ENCODE assay signal across 17 cellular contexts in the genomic region with DNA sequence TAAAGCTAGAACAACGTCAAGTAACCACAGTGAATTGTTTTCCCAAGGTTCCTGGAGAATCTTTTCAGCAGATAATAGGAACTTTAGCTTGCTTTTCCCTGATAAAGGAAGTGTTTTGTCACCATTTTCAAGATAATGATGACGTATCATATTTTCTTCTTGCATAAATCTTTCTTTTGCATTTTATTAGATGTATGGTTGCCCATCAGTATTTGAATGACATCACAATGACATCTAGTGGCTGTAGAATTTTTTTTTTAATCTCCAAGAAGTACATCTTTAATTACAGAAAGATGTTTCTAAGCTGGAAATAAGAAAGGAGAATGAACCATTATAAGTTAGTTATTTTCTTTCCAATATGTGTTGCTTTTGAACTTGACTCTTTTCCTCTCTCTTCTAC.
A peak's percentile ranks its signal among the peaks of the same experiment; 100 is the strongest.
DNase-seq lines count a peak whose midpoint lies in the region; TF ChIP-seq lines count a peak whose summit lies in the region.
"Had no signal": no experiment of that assay in that cellular context is flagged by ENCODE, and none has a peak within 500 bp of the region (broad histone marks: within the 10 kb centered on the region; RNA-seq: fewer than 3 reads in every experiment).

No MANE protein-coding gene starts in this region.

- H3K27me3 Mint-ChIP-seq in endodermal cell (ENCODE audit: insufficient read depth) = no peaks in the 10 kb centered on the region
- no peaks in the 10 kb centered on the region for H3K27me3 Mint-ChIP-seq in activated T-cell treated with anti-CD3 and anti-CD28 coated beads, Interleukin-2, amount 50 U/mL, for 24 hours

- no peaks in the 10 kb centered on the region for H3K9me2 ChIP-seq in OCI-LY1 (ENCODE audit: low read depth, low read length)

- H3K4me1 Mint-ChIP-seq in endodermal cell = no peaks in the 10 kb centered on the region
- no peaks in the 10 kb centered on the region for H3K4me1 Mint-ChIP-seq in activated T-cell treated with anti-CD3 and anti-CD28 coated beads, Interleukin-2, amount 50 U/mL, for 24 hours (ENCODE audit: low read depth)
- H3K4me1 Mint-ChIP-seq: CD14-positive monocyte had no signal

- H3K4me3 ChIP-seq in OCI-LY1 (ENCODE audit: low read depth, low read length, poor library complexity, severe bottlenecking) (no peak overlapping the region), H7 (ENCODE audit: insufficient read depth, low read depth, low read length) (no peak overlapping the region), endodermal cell (ENCODE audit: low read length) (no peak overlapping the region)

- H3K27ac Mint-ChIP-seq in endodermal cell = no peak overlapping the region
- H3K27ac Mint-ChIP-seq in activated T-cell treated with anti-CD3 and anti-CD28 coated beads, Interleukin-2, amount 50 U/mL, for 24 hours = no peak overlapping the region
- H3K27ac Mint-ChIP-seq: CD14-positive monocyte had no signal

- H3K36me3 ChIP-seq in OCI-LY1 (ENCODE audit: insufficient read depth, low read length) (no peaks in the 10 kb centered on the region), H7 (replicated peaks; ENCODE audit: control insufficient read depth, insufficient read depth, low read length) (no peaks in the 10 kb centered on the region), endodermal cell (ENCODE audit: control insufficient read depth, insufficient read depth, low read length) (no peaks in the 10 kb centered on the region)

- H3K36me3 Mint-ChIP-seq in endodermal cell (ENCODE audit: low read depth) = no peaks in the 10 kb centered on the region
- no peaks in the 10 kb centered on the region for H3K36me3 Mint-ChIP-seq in activated T-cell treated with anti-CD3 and anti-CD28 coated beads, Interleukin-2, amount 50 U/mL, for 24 hours (ENCODE audit: low read depth)
- H3K36me3 Mint-ChIP-seq: CD14-positive monocyte had no signal

- H3K9me3 Mint-ChIP-seq in endodermal cell = no peaks in the 10 kb centered on the region
- H3K9me3 Mint-ChIP-seq in activated T-cell treated with anti-CD3 and anti-CD28 coated beads, Interleukin-2, amount 50 U/mL, for 24 hours = no peaks in the 10 kb centered on the region
- H3K9me3 Mint-ChIP-seq: CD14-positive monocyte, H9 had no signal

- H3K4me2 ChIP-seq in OCI-LY1 (ENCODE audit: low read length) = no peak overlapping the region

- no peaks in the 10 kb centered on the region for H3F3A ChIP-seq in OCI-LY1 (ENCODE audit: insufficient read depth, low read length)

- H3K4me1 ChIP-seq in OCI-LY1 (ENCODE audit: insufficient read depth, low read length, severe bottlenecking) (no peaks in the 10 kb centered on the region), endodermal cell (ENCODE audit: control insufficient read depth, insufficient read depth, low read length) (no peaks in the 10 kb centered on the region)

- H3K27me3 ChIP-seq in OCI-LY1 (ENCODE audit: insufficient read depth, low read length) (no peaks in the 10 kb centered on the region), H7 (ENCODE audit: control insufficient read depth, insufficient read depth, low read length) (no peaks in the 10 kb centered on the region), endodermal cell (ENCODE audit: control insufficient read depth, insufficient read depth, low read length, poor library complexity, severe bottlenecking) (no peaks in the 10 kb centered on the region)

- DNase-seq in LHCN-M2 (ENCODE audit: low read depth) (peak; percentile 12), H7 (no peak), endodermal cell (no peak), hippocampal formation (lab: John Stamatoyannopoulos, UW) (no peak)
- no peak for DNase-seq in activated T-cell treated with anti-CD3 and anti-CD28 coated beads, Interleukin-2, amount 50 U/mL, for 24 hours
- DNase-seq: DMS 273 treated with DMSO at 0.1 percent for 48 hours, H9, MM.1S, NCI-H1105 treated with DMSO at 0.1 percent for 48 hours, NCI-H1930, NCI-H510A, SIG-M5, T-helper 2 cell had no signal

- no peak overlapping the region for H2AFZ ChIP-seq in OCI-LY1 (ENCODE audit: low read length)

- H4K20me1 ChIP-seq in OCI-LY1 (ENCODE audit: insufficient read depth, low read length) = no peaks in the 10 kb centered on the region

- H3K9me3 ChIP-seq in OCI-LY1 (ENCODE audit: low read length) = no peaks in the 10 kb centered on the region
- H3K9me3 ChIP-seq in endodermal cell (ENCODE audit: control insufficient read depth, low read length) = no peaks in the 10 kb centered on the region

- no peaks in the 10 kb centered on the region for H3K79me2 ChIP-seq in OCI-LY1 (ENCODE audit: insufficient read depth, low read length)

- H3K4me3 Mint-ChIP-seq in endodermal cell = no peak overlapping the region
- H3K4me3 Mint-ChIP-seq in activated T-cell treated with anti-CD3 and anti-CD28 coated beads, Interleukin-2, amount 50 U/mL, for 24 hours = no peak overlapping the region
- H3K4me3 Mint-ChIP-seq: CD14-positive monocyte, H9 had no signal

- TF ChIP-seq CTCF in C4-2B (conservative IDR thresholded peaks at IDR 0.05) (peak; percentile 15), OCI-LY1 (IDR thresholded peaks at IDR 0.05; ENCODE audit: low read length) (peak; percentile 18; the same call in 1 of the 2 replicates), VCaP (conservative IDR thresholded peaks at IDR 0.05) (0 out of 2 replicates have a peak, but pooled peaks have one; percentile 24), endodermal cell (conservative IDR thresholded peaks at IDR 0.05) (no peak)

- H3K9ac ChIP-seq in OCI-LY1 (ENCODE audit: low read length) (no peak overlapping the region), endodermal cell (ENCODE audit: extremely low read depth, low read length, poor library complexity, severe bottlenecking) (no peak overlapping the region)

- WGBS in endodermal cell (ENCODE audit: insufficient coverage in 1 of 2, insufficient read length in 1 of 2), 2 experiments = 91 to 100% methylated on average over 1 to 2 of the region's 2 CpGs

- H3K27ac ChIP-seq in C4-2B (no peak overlapping the region), OCI-LY1 (ENCODE audit: low read depth, low read length, poor library complexity, severe bottlenecking) (no peak overlapping the region), VCaP (no peak overlapping the region), endodermal cell (ENCODE audit: low read depth, low read length) (no peak overlapping the region)
